8 cellular contexts compared by ENCODE assay signal in genomic region chr17:1716076-1716911, GRCh38. TPM values are rescaled to one million over a fixed set of nuclear protein-coding genes. Genes with fewer than 3 reads are reported as not detected.
DNase-seq lines count a peak whose midpoint lies in the region; ATAC-seq, FAIRE-seq and TF ChIP-seq lines count a peak whose summit lies in the region.

No MANE protein-coding gene starts in this region.

- H3K4me1 ChIP-seq in kidney (ENCODE audit: control insufficient read depth in 1 of 2, insufficient read depth in 1 of 2, low read depth in 1 of 2, low read length in 2 of 2), result peaks cover 29 to 33% of the 10 kb centered on the region in 2 donors

- H3K9ac ChIP-seq in kidney (ENCODE audit: low read length in 2 of 2), result peak overlapping the region; percentile 95 to 100

- peaks cover 15 to 23% of the 10 kb centered on the region in 2 donors for H3K36me3 ChIP-seq in kidney (ENCODE audit: control insufficient read depth in 1 of 2, insufficient read depth in 2 of 2, low read length in 2 of 2)

- intact Hi-C loops in kidney (cut with DNase I), result no loop called here

- peak overlapping the region; percentile 94 for H3K4me3 ChIP-seq in AG10803 (ENCODE audit: low read length)
- H3K4me3 ChIP-seq in kidney (ENCODE audit: low read length in 2 of 2), result peak overlapping the region; percentile 82 to 98

- peak overlapping the region; percentile 97 for H3K4me3 Mint-ChIP-seq in chondrocyte (ENCODE audit: unreplicated experiment)

- peaks cover 43% of the 10 kb centered on the region for H3K4me1 Mint-ChIP-seq in chondrocyte (ENCODE audit: low read depth)

- H3K27ac Mint-ChIP-seq in chondrocyte (ENCODE audit: unreplicated experiment), result peak overlapping the region; percentile 99

- H3K9me3 Mint-ChIP-seq in chondrocyte (ENCODE audit: low read depth), result no peaks in the 10 kb centered on the region

- peak; percentile 30; the same call in 1 of the 2 replicates for TF ChIP-seq CTCF in AG10803 (conservative IDR thresholded peaks at IDR 0.05; ENCODE audit: low read length)
- TF ChIP-seq CTCF in chondrocyte (IDR thresholded peaks at IDR 0.05), result peak; percentile 42
- TF ChIP-seq CTCF in kidney (IDR thresholded peaks at IDR 0.05; ENCODE audit: borderline replicate concordance, extremely low read depth, insufficient read depth), result peak; percentile 5

- no peaks in the 10 kb centered on the region for H3K9me3 ChIP-seq in kidney (ENCODE audit: control insufficient read depth in 1 of 2, low read length in 2 of 2)

- FAIRE-seq in kidney (lab: Jason Lieb, UNC), result peak; percentile 98

- ATAC-seq in GM19035 (IDR thresholded peaks at IDR 0.05; ENCODE audit: unreplicated experiment) (peak; percentile 72), HG03354 (IDR thresholded peaks at IDR 0.05; ENCODE audit: poor library complexity, severe bottlenecking, unreplicated experiment) (peak; percentile 78)

- no peaks in the 10 kb centered on the region for H3K27me3 Mint-ChIP-seq in chondrocyte (ENCODE audit: low read depth)

- peaks cover 29% of the 10 kb centered on the region for H3K36me3 Mint-ChIP-seq in chondrocyte (ENCODE audit: low read depth)

- peak overlapping the region; percentile 99 to 100 for H3K27ac ChIP-seq in kidney (ENCODE audit: low read depth in 2 of 2, low read length in 2 of 2)

- DNase-seq in AG10803 (ENCODE audit: low read depth) (peak; percentile 100), NCI-H446 treated with DMSO at 0.1 percent for 48 hours (lab: John Stamatoyannopoulos, UW) (peak; percentile 99), chondrocyte (ENCODE audit: low spot score) (peak; percentile 100), kidney (peak; percentile 100)
- DNase-seq in activated CD4-positive, alpha-beta T cell treated with anti-CD3 and anti-CD28 coated beads for 1 hour, result peak; percentile 100
- peak; percentile 100 for DNase-seq in stimulated activated CD4-positive, alpha-beta T cell treated with anti-CD3 and anti-CD28 coated beads, Interleukin-15, amount 100 ng/mL, for 24 hours

RNA-seq across cellular contexts. Expression of gene TLCD2, which starts 6.1 kb away (rescaled TPM):
- 5.6 to 9.5 TPM (median 9.2 TPM) in 3 replicates for total RNA-seq in chondrocyte
- 6.2 TPM for total RNA-seq in kidney
- 1.3 TPM for polyA plus RNA-seq in kidney (ENCODE audit: insufficient read depth, low read depth, low replicate concordance)

RNA-seq across cellular contexts. Expression of gene WDR81, which starts 8.2 kb away (rescaled TPM):
- total RNA-seq in chondrocyte, result 14.8 to 18.6 TPM (median 16.2 TPM) in 3 replicates
- total RNA-seq in kidney, result 28.5 TPM
- polyA plus RNA-seq in kidney (ENCODE audit: insufficient read depth, low read depth, low replicate concordance), result 16.1 TPM

RNA-seq across cellular contexts. Expression of gene SERPINF2, which starts 26.4 kb away (rescaled TPM):
- 0.15 to 0.24 TPM (median 0.15 TPM) in 3 replicates for total RNA-seq in chondrocyte
- 30.6 TPM for total RNA-seq in kidney
- 209 TPM for polyA plus RNA-seq in kidney (ENCODE audit: insufficient read depth, low read depth, low replicate concordance)

RNA-seq across cellular contexts. Expression of gene PRPF8, which starts 31.6 kb away (rescaled TPM):
- total RNA-seq in chondrocyte (164 to 235 TPM (median 164 TPM) in 3 replicates), kidney (236 TPM)
- 181 TPM for polyA plus RNA-seq in kidney (ENCODE audit: insufficient read depth, low read depth, low replicate concordance)

RNA-seq across cellular contexts. Expression of gene SERPINF1, which starts 45.6 kb away (rescaled TPM):
- total RNA-seq in chondrocyte, result 14.6 to 69.2 TPM (median 15.2 TPM) in 3 replicates
- 121 TPM for total RNA-seq in kidney
- polyA plus RNA-seq in kidney (ENCODE audit: insufficient read depth, low read depth, low replicate concordance), result 36.2 TPM

Comparison
In these comparisons a context has a peak if more than half of its experiments do, and no peak if none do; other contexts are left out.
1. Peak in every context shown above with its lines: DNase-seq, ATAC-seq, H3K4me3 ChIP-seq and H3K27ac ChIP-seq.
2. RNA of gene SERPINF2, which starts 26.4 kb away (total RNA-seq): 30.6 TPM in kidney (single experiment); 0.15 to 0.24 TPM in chondrocyte; every median in the first group is over 10 times any median in the second.